In the genomic region with DNA sequence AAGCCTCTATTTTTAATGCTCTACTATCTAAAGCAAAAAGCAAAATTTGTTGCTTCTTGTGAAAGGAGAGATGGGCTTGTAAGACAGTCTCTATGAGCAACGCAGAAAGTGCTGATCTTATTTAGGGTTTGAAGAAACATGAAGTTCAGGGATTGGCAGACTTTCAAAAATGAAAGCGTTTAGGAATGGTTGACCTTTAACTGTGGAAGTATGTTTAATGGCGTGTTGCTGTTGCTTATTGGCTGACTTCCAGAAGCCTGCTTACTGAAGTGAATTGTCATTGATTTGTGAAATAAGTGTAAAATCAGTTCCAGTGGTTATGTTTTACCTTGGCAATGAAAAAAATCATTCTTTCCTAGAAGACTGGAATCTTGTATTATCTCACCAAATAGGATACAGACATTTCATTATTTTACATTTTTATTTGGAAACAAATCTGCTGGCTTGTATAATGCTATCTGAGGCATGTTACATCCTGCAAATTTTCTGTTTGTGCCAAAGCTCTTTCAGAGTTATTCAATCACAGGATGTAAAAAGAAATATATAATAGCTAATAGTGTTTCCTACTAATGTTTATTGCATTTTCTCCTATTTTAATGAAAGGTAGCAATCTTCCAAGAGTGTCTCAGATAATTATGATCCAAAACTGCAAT, we compare ENCODE assay signal across 12 cellular contexts.
A peak's percentile ranks its signal among the peaks of the same experiment; 100 is the strongest.
DNase-seq lines count a peak whose midpoint lies in the region; ATAC-seq, FAIRE-seq and TF ChIP-seq lines count a peak whose summit lies in the region.
"Had no signal": no experiment of that assay in that cellular context is flagged by ENCODE, and none has a peak within 500 bp of the region (broad histone marks: within the 10 kb centered on the region; RNA-seq: fewer than 3 reads in every experiment).

No MANE protein-coding gene starts in this region.

- no peak for TF ChIP-seq POLR2A in HepG2 (IDR thresholded peaks at IDR 0.05; ENCODE audit: insufficient read depth in 1 of 2, low read depth in 2 of 2, low read length in 2 of 2)

- WGBS in liver, result 39% methylated on average over 3 of the region's 3 CpGs
- 0% methylated on average over 3 of the region's 3 CpGs for WGBS in HepG2 (ENCODE audit: low lambda C conversion rate)

- no peaks in the 10 kb centered on the region for H3K36me3 ChIP-seq in liver (ENCODE audit: control insufficient read depth in 4 of 4, insufficient read depth in 3 of 4, low read depth in 1 of 4, low read length in 3 of 4)
- no peaks in the 10 kb centered on the region for H3K36me3 ChIP-seq in HepG2 (replicated peaks in 1 of 2; ENCODE audit: control insufficient read depth in 1 of 2, insufficient read depth in 2 of 2, low read length in 2 of 2)
- H3K36me3 ChIP-seq in neural progenitor cell, result no peaks in the 10 kb centered on the region

- in situ Hi-C loops in HepG2 (cut with HindIII; ENCODE audit: extremely low pct_ligation_motif_present, low pct_unique_long_range_greater_than_20kb), result no loop called here

- CTCF ChIA-PET in HepG2 (lab: Yijun Ruan, JAX; ENCODE audit: low intra/inter-chr PET ratio, low total read pairs), result no interaction called here

- H3K9ac ChIP-seq in liver (ENCODE audit: low read depth in 1 of 2, low read length in 2 of 2), result no peak overlapping the region
- H3K9ac ChIP-seq in HepG2 (ENCODE audit: insufficient read depth, low read depth, low read length), result no peak overlapping the region
- H3K9ac ChIP-seq in neural progenitor cell, result no peak overlapping the region

- no peak for TF ChIP-seq EP300 in HepG2 (IDR thresholded peaks at IDR 0.05; ENCODE audit: low read depth in 2 of 2, low read length in 2 of 2)
- TF ChIP-seq EP300 in HepG2 (CRISPR knock-in tag; IDR thresholded peaks at IDR 0.05; ENCODE audit: borderline replicate concordance), result no peak

- H3K9me3 ChIP-seq in liver (ENCODE audit: control insufficient read depth in 4 of 4, low read length in 3 of 4) (no peaks in the 10 kb centered on the region), HepG2 (ENCODE audit: low read length) (no peaks in the 10 kb centered on the region), neural progenitor cell (ENCODE audit: low read depth) (no peaks in the 10 kb centered on the region)

- H3K9me3 Mint-ChIP-seq in neural progenitor cell, result no peaks in the 10 kb centered on the region
- H3K9me3 Mint-ChIP-seq: stimulated activated naive CD8-positive, alpha-beta T cell treated with anti-CD3 and anti-CD28 coated beads, Interleukin-15, amount 100 ng/mL, for 72 hours had no signal

- H3K4me1 ChIP-seq in liver (ENCODE audit: control insufficient read depth in 4 of 4, insufficient read depth in 4 of 4, low read length in 3 of 4), result no peaks in the 10 kb centered on the region
- no peaks in the 10 kb centered on the region for H3K4me1 ChIP-seq in HepG2 (ENCODE audit: insufficient read depth, low read length)
- H3K4me1 ChIP-seq in neural progenitor cell, result no peaks in the 10 kb centered on the region

- TF ChIP-seq RAD21 in liver (IDR thresholded peaks at IDR 0.05) (no peak), HepG2 (CRISPR knock-in tag; IDR thresholded peaks at IDR 0.05) (no peak)

- no peak overlapping the region for H3K4me2 ChIP-seq in HepG2 (ENCODE audit: low read depth, low read length)
- H3K4me2 ChIP-seq in neural progenitor cell, result no peak overlapping the region

- H3K27me3 ChIP-seq in liver (ENCODE audit: control insufficient read depth in 4 of 4, insufficient read depth in 4 of 4, low read length in 3 of 4) (no peaks in the 10 kb centered on the region), HepG2 (ENCODE audit: control insufficient read depth in 1 of 2, insufficient read depth in 2 of 2, low read length in 2 of 2) (no peaks in the 10 kb centered on the region), neural progenitor cell (no peaks in the 10 kb centered on the region)

- H3K4me3 ChIP-seq in liver (ENCODE audit: low read depth in 1 of 3, low read length in 3 of 3), result no peak overlapping the region
- no peak overlapping the region for H3K4me3 ChIP-seq in HepG2 (replicated peaks in 1 of 3; ENCODE audit: insufficient read depth in 1 of 3, low read depth in 2 of 3, low read length in 3 of 3)
- no peak overlapping the region for H3K4me3 ChIP-seq in fibroblast of the aortic adventitia (ENCODE audit: low read depth, low read length)
- no peak overlapping the region for H3K4me3 ChIP-seq in neural progenitor cell

- POLR2A ChIA-PET in HepG2 (lab: Yijun Ruan, JAX), result no interaction called here

- ATAC-seq in HepG2 (no peak), HG03432 (IDR thresholded peaks at IDR 0.05; ENCODE audit: unreplicated experiment) (no peak), GM21367 (IDR thresholded peaks at IDR 0.05; ENCODE audit: unreplicated experiment) (no peak), GM21528 (IDR thresholded peaks at IDR 0.05; ENCODE audit: low FRiP score, unreplicated experiment) (no peak)
- ATAC-seq: activated CD8-positive, alpha-beta memory T cell treated with anti-CD3 and anti-CD28 coated beads, Interleukin-2, amount 10 ng/mL, durations not matched to agents 7 days and 5 days; stimulated activated naive CD8-positive, alpha-beta T cell treated with anti-CD3 and anti-CD28 coated beads, Interleukin-15, amount 100 ng/mL, for 72 hours had no signal

- BruUV-seq in HepG2 (replicated peaks; lab: Mats Ljungman, UMichigan), result no TSS peak

- no peaks in the 10 kb centered on the region for H3F3A ChIP-seq in neural progenitor cell (ENCODE audit: low read depth)

- H3K4me1 Mint-ChIP-seq in neural progenitor cell, result no peaks in the 10 kb centered on the region
- H3K4me1 Mint-ChIP-seq: activated CD8-positive, alpha-beta memory T cell treated with anti-CD3 and anti-CD28 coated beads, Interleukin-2, amount 10 ng/mL, durations not matched to agents 7 days and 5 days; central memory CD8-positive, alpha-beta T cell; stimulated activated naive CD8-positive, alpha-beta T cell treated with anti-CD3 and anti-CD28 coated beads, Interleukin-15, amount 100 ng/mL, for 72 hours had no signal

- no peak for TF ChIP-seq CTCF in liver (IDR thresholded peaks at IDR 0.05; ENCODE audit: low read depth, low read length, missing input control)
- no peak for TF ChIP-seq CTCF in HepG2 (CRISPR knock-in tag; IDR thresholded peaks at IDR 0.05)
- no peak for TF ChIP-seq CTCF in fibroblast of the aortic adventitia (IDR thresholded peaks at IDR 0.05; ENCODE audit: insufficient read depth, low read length)
- no peak for TF ChIP-seq CTCF in neural progenitor cell (IDR thresholded peaks at IDR 0.05)

- no peak for DNase-seq in HepG2 (ENCODE audit: low spot score)
- peak; percentile 78 for DNase-seq in SHP77 treated with DMSO at 0.1 percent for 48 hours (lab: John Stamatoyannopoulos, UW)
- DNase-seq in fibroblast of the aortic adventitia (ENCODE audit: low read depth), result peak; percentile 39
- DNase-seq in neural progenitor cell (ENCODE audit: low spot score), result no peak
- DNase-seq: activated CD8-positive, alpha-beta memory T cell treated with anti-CD3 and anti-CD28 coated beads, Interleukin-2, amount 10 ng/mL, durations not matched to agents 7 days and 5 days; stimulated activated naive CD8-positive, alpha-beta T cell treated with anti-CD3 and anti-CD28 coated beads, Interleukin-15, amount 100 ng/mL, for 72 hours had no signal

- H3K27me3 Mint-ChIP-seq in neural progenitor cell (ENCODE audit: insufficient read depth, low read depth), result no peaks in the 10 kb centered on the region
- H3K27me3 Mint-ChIP-seq: activated CD8-positive, alpha-beta memory T cell treated with anti-CD3 and anti-CD28 coated beads, Interleukin-2, amount 10 ng/mL, durations not matched to agents 7 days and 5 days; central memory CD8-positive, alpha-beta T cell; stimulated activated naive CD8-positive, alpha-beta T cell treated with anti-CD3 and anti-CD28 coated beads, Interleukin-15, amount 100 ng/mL, for 72 hours had no signal

- no peak overlapping the region for H3K4me3 Mint-ChIP-seq in neural progenitor cell
- H3K4me3 Mint-ChIP-seq: activated CD8-positive, alpha-beta memory T cell treated with anti-CD3 and anti-CD28 coated beads, Interleukin-2, amount 10 ng/mL, durations not matched to agents 7 days and 5 days; central memory CD8-positive, alpha-beta T cell; stimulated activated naive CD8-positive, alpha-beta T cell treated with anti-CD3 and anti-CD28 coated beads, Interleukin-15, amount 100 ng/mL, for 72 hours; T-helper 1 cell treated with Interleukin-12 subunit alpha and Interleukin-12 subunit beta and Interleukin-4 antibody, amounts not matched to agents 30 μg/mL and 1 μg/mL, for 36 hours had no signal

- H2AFZ ChIP-seq in HepG2 (ENCODE audit: low read length) (no peak overlapping the region), neural progenitor cell (replicated peaks) (no peak overlapping the region)

- no peak overlapping the region for H3K27ac ChIP-seq in liver (ENCODE audit: low read depth in 1 of 2, low read length in 2 of 2)
- no peak overlapping the region for H3K27ac ChIP-seq in HepG2 (ENCODE audit: extremely low read length, insufficient read depth, low read length)
- no peak overlapping the region for H3K27ac ChIP-seq in neural progenitor cell

- intact Hi-C loops in HepG2 (cut with micrococcal nuclease; ENCODE audit: unreplicated experiment), result no loop called here

- no peaks in the 10 kb centered on the region for H3K79me2 ChIP-seq in HepG2 (ENCODE audit: insufficient read depth, low read length)
- no peaks in the 10 kb centered on the region for H3K79me2 ChIP-seq in neural progenitor cell (ENCODE audit: low read depth)

- H4K20me1 ChIP-seq in HepG2 (ENCODE audit: insufficient read depth, low read length), result no peaks in the 10 kb centered on the region
- no peaks in the 10 kb centered on the region for H4K20me1 ChIP-seq in neural progenitor cell (ENCODE audit: low read depth)

- FAIRE-seq in HepG2 (lab: Jason Lieb, UNC), result no peak

- H3K27ac Mint-ChIP-seq in neural progenitor cell, result no peak overlapping the region
- H3K27ac Mint-ChIP-seq: activated CD8-positive, alpha-beta memory T cell treated with anti-CD3 and anti-CD28 coated beads, Interleukin-2, amount 10 ng/mL, durations not matched to agents 7 days and 5 days; stimulated activated naive CD8-positive, alpha-beta T cell treated with anti-CD3 and anti-CD28 coated beads, Interleukin-15, amount 100 ng/mL, for 72 hours; T-helper 1 cell treated with Interleukin-12 subunit alpha and Interleukin-12 subunit beta and Interleukin-4 antibody, amounts not matched to agents 30 μg/mL and 1 μg/mL, for 36 hours had no signal

- no peaks in the 10 kb centered on the region for H3K36me3 Mint-ChIP-seq in neural progenitor cell
- H3K36me3 Mint-ChIP-seq: activated CD8-positive, alpha-beta memory T cell treated with anti-CD3 and anti-CD28 coated beads, Interleukin-2, amount 10 ng/mL, durations not matched to agents 7 days and 5 days had no signal

TF ChIP-seq in liver, 16 proteins besides CTCF, POLR2A, EP300 and RAD21:
- TF ChIP-seq RXRA (IDR thresholded peaks at IDR 0.05) (no peak), GABPA (IDR thresholded peaks at IDR 0.05 in 1 of 2, conservative IDR thresholded peaks at IDR 0.05 in 1 of 2) (no peak), YY1 (IDR thresholded peaks at IDR 0.05) (peak; percentile 17), NR2F2 (IDR thresholded peaks at IDR 0.05) (peak; percentile 55)

TF ChIP-seq in HepG2, 621 proteins besides CTCF, POLR2A, EP300 and RAD21 (continues in another document):
- TF ChIP-seq ZKSCAN8 (CRISPR knock-in tag; IDR thresholded peaks at IDR 0.05; ENCODE audit: borderline replicate concordance), result no peak

Comparison
In these comparisons a context has a peak if more than half of its experiments do, and no peak if none do; other contexts are left out.
1. DNase-seq: peak in SHP77 treated with DMSO at 0.1 percent for 48 hours (single experiment) and fibroblast of the aortic adventitia (single experiment); none in HepG2 (single experiment) and neural progenitor cell (single experiment).